ENCODE assay signal across 20 cellular contexts in genomic region chr10:77562742-77563141, GRCh38.
DNase-seq lines count a peak whose midpoint lies in the region; ATAC-seq and TF ChIP-seq lines count a peak whose summit lies in the region.
"Had no signal": no experiment of that assay in that cellular context is flagged by ENCODE, and none has a peak within 500 bp of the region (broad histone marks: within the 10 kb centered on the region; RNA-seq: fewer than 3 reads in every experiment).

No MANE protein-coding gene starts in this region.

- H3K27me3 ChIP-seq in heart right ventricle, result peaks cover 0 to 65% (median 20%) of the 10 kb centered on the region in 7 donors
- H3K27me3 ChIP-seq in MG63, result no peaks in the 10 kb centered on the region

- 36 to 37% methylated on average over 3 of the region's 3 CpGs for WGBS in heart right ventricle, 2 donors

- H3K4me3 ChIP-seq in fibroblast of the aortic adventitia (ENCODE audit: low read depth, low read length) (no peak overlapping the region), heart right ventricle (no peak overlapping the region), MG63 (no peak overlapping the region)
- H3K4me3 ChIP-seq: SK-N-MC had no signal

- peak; percentile 36; the same call in 1 of the 2 replicates for TF ChIP-seq POLR2A in Raji (IDR thresholded peaks at IDR 0.05; ENCODE audit: insufficient read depth, low read depth, low read length)

- H3K27ac ChIP-seq in heart right ventricle, result no peak overlapping the region
- H3K27ac ChIP-seq: SK-N-MC had no signal

- intact Hi-C loops in heart right ventricle (cut with DNase I), result no loop called here

- ATAC-seq in GM18519 (IDR thresholded peaks at IDR 0.05; ENCODE audit: low FRiP score, unreplicated experiment) (no peak), heart right ventricle (no peak), HG03280 (IDR thresholded peaks at IDR 0.05; ENCODE audit: unreplicated experiment) (no peak)
- ATAC-seq: HCT116, T-cell had no signal

- DNase-seq in NAMALWA (ENCODE audit: low spot score), result peak; percentile 28
- peak; percentile 22 for DNase-seq in fibroblast of the aortic adventitia (ENCODE audit: low read depth)
- no peak for DNase-seq in heart right ventricle
- no peak for DNase-seq in MG63
- DNase-seq: AML-193, DMS79 treated with DMSO at 0.1 percent for 48 hours, GOT3, MV-4-11, NCI-H1417, NCI-H187, NCI-H2227 treated with DMSO at 0.1 percent for 48 hours, NCI-H510A treated with DMSO at 0.1 percent for 48 hours, NCI-H82, SHP77, T-cell had no signal

- H3K9me3 ChIP-seq in heart right ventricle (no peaks in the 10 kb centered on the region), MG63 (no peaks in the 10 kb centered on the region)

- no peaks in the 10 kb centered on the region for H3K4me1 ChIP-seq in heart right ventricle

- H3K36me3 ChIP-seq in heart right ventricle, result no peaks in the 10 kb centered on the region
- H3K36me3 ChIP-seq in MG63, result peaks cover 15% of the 10 kb centered on the region

- TF ChIP-seq CTCF in fibroblast of the aortic adventitia (IDR thresholded peaks at IDR 0.05; ENCODE audit: insufficient read depth, low read length), result no peak
- no peak for TF ChIP-seq CTCF in heart right ventricle (IDR thresholded peaks at IDR 0.05)

Comparison
In these comparisons a context has a peak if more than half of its experiments do, and no peak if none do; other contexts are left out.
1. DNase-seq: peak in NAMALWA (single experiment) and fibroblast of the aortic adventitia (single experiment); none in heart right ventricle (0 of 2) and MG63 (single experiment).